Comparison of ENCODE assay signal across 1 cellular context in genomic region chr5:95554647-95555548, GRCh38.
A peak's percentile ranks its signal among the peaks of the same experiment; 100 is the strongest.
TF ChIP-seq lines count a peak whose summit lies in the region.

Gene ARSK, plus strand, starts transcription at chr5:95555101. Its CDS starts 178 bp downstream, at chr5:95555279.
Gene SKIC3, minus strand, starts transcription at chr5:95554977. Its CDS starts 7,827 bp downstream, at chr5:95547150.

TF ChIP-seq in K562, 482 proteins besides CTCF, POLR2A, EP300 and RAD21 (continued from another document and continues in another):
- TF ChIP-seq TFE3 (CRISPR knock-in tag; IDR thresholded peaks at IDR 0.05), result peak; percentile 93
- no peak for TF ChIP-seq ARID3B (CRISPR knock-in tag; IDR thresholded peaks at IDR 0.05; ENCODE audit: borderline replicate concordance)
- 0 out of 2 replicates have a peak, but pooled peaks have one; percentile 52 for TF ChIP-seq ZNF395 (CRISPR knock-in tag; IDR thresholded peaks at IDR 0.05)
- no peak for TF ChIP-seq NCOA2 (IDR thresholded peaks at IDR 0.05; ENCODE audit: partially characterized antibody in 2 of 2)
- TF ChIP-seq TEAD4 (IDR thresholded peaks at IDR 0.05; ENCODE audit: low read length), result no peak
- no peak; the same call in 1 of the 2 replicates for TF ChIP-seq TEAD4 (CRISPR knock-in tag; IDR thresholded peaks at IDR 0.05; ENCODE audit: borderline replicate concordance)
- TF ChIP-seq GMEB1 (CRISPR knock-in tag; IDR thresholded peaks at IDR 0.05), result 0 out of 2 replicates have a peak, but pooled peaks have one; percentile 20
- peak in 1 of 2 experiments; percentile 100; a peak in 2 of 4 replicates for TF ChIP-seq MLLT1 (IDR thresholded peaks at IDR 0.05)
- TF ChIP-seq FOXP1 (CRISPR knock-in tag; IDR thresholded peaks at IDR 0.05), result no peak
- no peak for TF ChIP-seq PCBP1 (IDR thresholded peaks at IDR 0.05; ENCODE audit: low read depth, low read length, poor library complexity, severe bottlenecking)
- no peak for TF ChIP-seq ZNF696 (CRISPR knock-in tag; conservative IDR thresholded peaks at IDR 0.05)
- TF ChIP-seq ATF1 (CRISPR knock-in tag; IDR thresholded peaks at IDR 0.05), result no peak
- peak; percentile 55 for TF ChIP-seq ATF1 (tag; IDR thresholded peaks at IDR 0.05)
- TF ChIP-seq ZNF212 (CRISPR knock-in tag; IDR thresholded peaks at IDR 0.05), result 0 out of 2 replicates have a peak, but pooled peaks have one; percentile 70
- TF ChIP-seq ZC3H8 (IDR thresholded peaks at IDR 0.05), result no peak
- TF ChIP-seq MYNN (IDR thresholded peaks at IDR 0.05), result no peak
- no peak for TF ChIP-seq MYNN (CRISPR knock-in tag; IDR thresholded peaks at IDR 0.05)
- TF ChIP-seq L3MBTL2 (IDR thresholded peaks at IDR 0.05), result peak; percentile 94
- TF ChIP-seq NFE2 (IDR thresholded peaks at IDR 0.05; ENCODE audit: low read depth), result no peak
- 0 out of 2 replicates have a peak, but pooled peaks have one; percentile 21 for TF ChIP-seq NFIC (IDR thresholded peaks at IDR 0.05)
- peak; percentile 27 for TF ChIP-seq CREM (IDR thresholded peaks at IDR 0.05; ENCODE audit: low read depth)
- no peak for TF ChIP-seq TEAD2 (tag; IDR thresholded peaks at IDR 0.05)
- peak; percentile 85 for TF ChIP-seq MEIS2 (IDR thresholded peaks at IDR 0.05; ENCODE audit: partially characterized antibody)
- TF ChIP-seq BCL6 (CRISPR knock-in tag; IDR thresholded peaks at IDR 0.05), result no peak
- peak; percentile 94 for TF ChIP-seq USF2 (CRISPR knock-in tag; IDR thresholded peaks at IDR 0.05)
- no peak for TF ChIP-seq EGR1 (conservative IDR thresholded peaks at IDR 0.05)
- TF ChIP-seq FOXM1 (IDR thresholded peaks at IDR 0.05; ENCODE audit: low read depth), result peak; percentile 55; the same call in 1 of the 2 replicates
- no peak; the same call in none of the 2 replicates for TF ChIP-seq FOXM1 (CRISPR knock-in tag; IDR thresholded peaks at IDR 0.05; ENCODE audit: low read depth)
- no peak for TF ChIP-seq NFYB (IDR thresholded peaks at IDR 0.05; ENCODE audit: extremely low read depth, insufficient read length)
- 0 out of 2 replicates have a peak, but pooled peaks have one; percentile 42 for TF ChIP-seq ZNF589 (CRISPR knock-in tag; IDR thresholded peaks at IDR 0.05; ENCODE audit: low read depth)
- TF ChIP-seq SMARCA4 (IDR thresholded peaks at IDR 0.05), result peak; percentile 12; the same call in 1 of the 2 replicates
- TF ChIP-seq ZNF134 (CRISPR knock-in tag; conservative IDR thresholded peaks at IDR 0.05), result 0 out of 2 replicates have a peak, but pooled peaks have one; percentile 18
- peak; percentile 86; the same call in 1 of the 2 replicates for TF ChIP-seq ZNF511 (CRISPR knock-in tag; IDR thresholded peaks at IDR 0.05)
- TF ChIP-seq FOS (IDR thresholded peaks at IDR 0.05; ENCODE audit: extremely low read depth, insufficient read length), result no peak
- peak; percentile 64 for TF ChIP-seq HMGN3 (IDR thresholded peaks at IDR 0.05; ENCODE audit: borderline replicate concordance, extremely low read depth, insufficient read length, low read depth, low read length)
- TF ChIP-seq HIVEP1 (CRISPR knock-in tag; IDR thresholded peaks at IDR 0.05), result 0 out of 2 replicates have a peak, but pooled peaks have one; percentile 27
- TF ChIP-seq MITF (IDR thresholded peaks at IDR 0.05), result peak; percentile 93
- no peak for TF ChIP-seq ZBTB49 (CRISPR knock-in tag; IDR thresholded peaks at IDR 0.05; ENCODE audit: borderline replicate concordance)
- TF ChIP-seq RBM17 (IDR thresholded peaks at IDR 0.05; ENCODE audit: borderline replicate concordance, low read depth, low read length), result no peak
- peak; percentile 86 for TF ChIP-seq TBP (optimal IDR thresholded peaks at IDR 0.05; ENCODE audit: low read depth, low read length)
- TF ChIP-seq RNF2 (IDR thresholded peaks at IDR 0.05), result no peak
- no peak for TF ChIP-seq ASH1L (IDR thresholded peaks at IDR 0.05; ENCODE audit: borderline replicate concordance, low read depth, partially characterized antibody)
- peak; percentile 62; the same call in 1 of the 2 replicates for TF ChIP-seq NKRF (IDR thresholded peaks at IDR 0.05; ENCODE audit: borderline replicate concordance)
- no peak for TF ChIP-seq ZNF41 (CRISPR knock-in tag; conservative IDR thresholded peaks at IDR 0.05)
- peak; percentile 97 for TF ChIP-seq PKNOX1 (IDR thresholded peaks at IDR 0.05)
- TF ChIP-seq MAFK (IDR thresholded peaks at IDR 0.05; ENCODE audit: low read length), result 0 out of 2 replicates have a peak, but pooled peaks have one; percentile 1
- peak; percentile 99 for TF ChIP-seq ZBTB17 (CRISPR knock-in tag; IDR thresholded peaks at IDR 0.05)
- no peak for TF ChIP-seq ARID1B (IDR thresholded peaks at IDR 0.05)
- TF ChIP-seq CEBPG (CRISPR knock-in tag; IDR thresholded peaks at IDR 0.05), result peak; percentile 80; the same call in 1 of the 2 replicates
- TF ChIP-seq CEBPG (tag; conservative IDR thresholded peaks at IDR 0.05 in 1 of 2, IDR thresholded peaks at IDR 0.05 in 1 of 2), result no peak
- 0 out of 2 replicates have a peak, but pooled peaks have one; percentile 43 for TF ChIP-seq ESRRA (IDR thresholded peaks at IDR 0.05; ENCODE audit: borderline replicate concordance, low read depth)
- TF ChIP-seq YBX1 (IDR thresholded peaks at IDR 0.05), result no peak
- TF ChIP-seq NCOA1 (IDR thresholded peaks at IDR 0.05; ENCODE audit: low read depth), result peak; percentile 22; the same call in 1 of the 2 replicates
